ENCODE assay signal across 9 cellular contexts in the genomic region with DNA sequence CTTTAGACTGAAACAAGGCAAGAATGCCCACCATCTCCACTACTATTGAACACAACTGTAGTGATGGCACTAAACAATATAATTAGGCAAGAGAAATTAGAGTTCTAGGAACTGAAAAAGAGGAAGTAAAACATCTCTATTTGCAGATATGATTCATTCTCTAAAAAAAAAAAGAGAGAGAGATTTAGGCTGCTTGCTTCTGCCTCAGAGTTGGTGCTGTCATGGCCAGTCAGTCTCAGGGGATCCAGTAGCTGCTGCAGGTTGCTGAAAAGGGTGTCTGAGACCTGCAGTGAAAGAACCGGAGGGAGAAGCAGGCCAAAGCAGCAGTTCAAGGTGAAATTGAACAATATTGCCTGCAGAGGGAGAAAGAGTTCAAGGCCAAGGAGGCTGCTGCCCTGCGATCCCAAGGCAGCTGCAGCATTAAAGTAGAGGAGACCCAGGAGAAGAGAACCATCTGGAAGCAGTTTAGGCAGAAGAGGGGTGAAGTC.
DNase-seq lines count a peak whose midpoint lies in the region; ATAC-seq, FAIRE-seq and TF ChIP-seq lines count a peak whose summit lies in the region.
"Had no signal": no experiment of that assay in that cellular context is flagged by ENCODE, and none has a peak within 500 bp of the region (broad histone marks: within the 10 kb centered on the region; RNA-seq: fewer than 3 reads in every experiment).

No MANE protein-coding gene starts in this region.

- peak overlapping the region; percentile 11 for H3K27ac Mint-ChIP-seq in memory B cell

- peak overlapping the region; percentile 19 to 78 (median 50); a peak in 20 of 22 replicates for H3K4me2 ChIP-seq in BLaER1 treated with 17β-estradiol and CSF1 and Interleukin-3, amounts not matched to agents 10 nM and 100 nM

- ATAC-seq in GM19328 (IDR thresholded peaks at IDR 0.05; ENCODE audit: unreplicated experiment) (peak; percentile 100), HG03135 (IDR thresholded peaks at IDR 0.05; ENCODE audit: unreplicated experiment) (peak; percentile 98), memory B cell (ENCODE audit: low read depth) (peak; percentile 100)

- 0 out of 22 replicates have a peak overlapping the region, but pooled peaks of 2 of the 11 experiments have one; percentile 14 to 17 for H3K9ac ChIP-seq in BLaER1 treated with 17β-estradiol and CSF1 and Interleukin-3, amounts not matched to agents 10 nM and 100 nM
- no peak overlapping the region for H3K9ac ChIP-seq in kidney (ENCODE audit: low read length in 2 of 2)

- peak overlapping the region in 5 of 11 experiments; percentile 0 to 52 (median 18); a peak in 6 of 22 replicates for H3K27ac ChIP-seq in BLaER1 treated with 17β-estradiol and CSF1 and Interleukin-3, amounts not matched to agents 10 nM and 100 nM
- H3K27ac ChIP-seq in kidney (ENCODE audit: low read depth in 2 of 2, low read length in 2 of 2) = no peak overlapping the region
- H3K27ac ChIP-seq: epithelial cell of prostate had no signal

- peaks cover 10% of the 10 kb centered on the region for H3K4me1 Mint-ChIP-seq in memory B cell

- no peak for TF ChIP-seq CTCF in kidney (IDR thresholded peaks at IDR 0.05; ENCODE audit: borderline replicate concordance, extremely low read depth, insufficient read depth)

- H3K4me1 ChIP-seq in BLaER1 treated with 17β-estradiol and CSF1 and Interleukin-3, amounts not matched to agents 10 nM and 100 nM = peaks cover 8 to 25% (median 15%) of the 10 kb centered on the region in 10 experiments
- no peaks in the 10 kb centered on the region for H3K4me1 ChIP-seq in kidney (ENCODE audit: control insufficient read depth in 1 of 2, insufficient read depth in 1 of 2, low read depth in 1 of 2, low read length in 2 of 2)

- H3K9me3 Mint-ChIP-seq in memory B cell = no peaks in the 10 kb centered on the region

- H3K4me3 Mint-ChIP-seq in memory B cell = no peak overlapping the region

- peaks cover 0 to 32% (median 0%) of the 10 kb centered on the region in 11 experiments; a peak in 5 of 22 replicates for H4K20me1 ChIP-seq in BLaER1 treated with 17β-estradiol and CSF1 and Interleukin-3, amounts not matched to agents 10 nM and 100 nM

- no peak overlapping the region for H3K4me3 ChIP-seq in BLaER1 treated with 17β-estradiol and CSF1 and Interleukin-3, amounts not matched to agents 10 nM and 100 nM
- no peak overlapping the region for H3K4me3 ChIP-seq in kidney (ENCODE audit: low read length in 2 of 2)

- peaks cover 16% of the 10 kb centered on the region for H3K36me3 Mint-ChIP-seq in memory B cell

- peak; percentile 42 for DNase-seq in SKM-1 (lab: John Stamatoyannopoulos, UW; ENCODE audit: unreplicated experiment)
- DNase-seq in memory B cell (ENCODE audit: low spot score in 2 of 2) = peak; percentile 40 to 78
- no peak for DNase-seq in kidney
- no peak for DNase-seq in NCI-H1694 (lab: John Stamatoyannopoulos, UW)
- DNase-seq in pons (ENCODE audit: low spot score) = no peak

- peaks cover 0 to 10% (median 0%) of the 10 kb centered on the region in 11 experiments; a peak in 6 of 22 replicates for H3K9me3 ChIP-seq in BLaER1 treated with 17β-estradiol and CSF1 and Interleukin-3, amounts not matched to agents 10 nM and 100 nM (replicated peaks in 1 of 11)
- H3K9me3 ChIP-seq in kidney (ENCODE audit: control insufficient read depth in 1 of 2, low read length in 2 of 2) = no peaks in the 10 kb centered on the region

- intact Hi-C loops in kidney (cut with DNase I) = no loop called here

- no peaks in the 10 kb centered on the region for H3K27me3 ChIP-seq in BLaER1 treated with 17β-estradiol and CSF1 and Interleukin-3, amounts not matched to agents 10 nM and 100 nM

- peaks cover 21 to 62% (median 46%) of the 10 kb centered on the region in 11 experiments for H3K36me3 ChIP-seq in BLaER1 treated with 17β-estradiol and CSF1 and Interleukin-3, amounts not matched to agents 10 nM and 100 nM
- peaks cover 4 to 10% of the 10 kb centered on the region in 2 donors for H3K36me3 ChIP-seq in kidney (ENCODE audit: control insufficient read depth in 1 of 2, insufficient read depth in 2 of 2, low read length in 2 of 2)

- H3K27me3 Mint-ChIP-seq in memory B cell = no peaks in the 10 kb centered on the region

- no peak for FAIRE-seq in kidney (lab: Jason Lieb, UNC)

Comparison
In these comparisons a context has a peak if more than half of its experiments do, and no peak if none do; other contexts are left out.
1. DNase-seq: peak in SKM-1 (single experiment) and memory B cell (2 of 2); none in kidney (single experiment), NCI-H1694 (single experiment) and pons (single experiment).
2. Peak in every context shown above with its lines, with median percentiles within 50 percentile points of each other: ATAC-seq.